ENCODE assay signal across 22 cellular contexts in genomic region chr9:107333363-107333762, GRCh38.
"Had no signal": no experiment of that assay in that cellular context is flagged by ENCODE, and none has a peak within 500 bp of the region (broad histone marks: within the 10 kb centered on the region; RNA-seq: fewer than 3 reads in every experiment).

No MANE protein-coding gene starts in this region.

- H3K27ac ChIP-seq: adrenal gland, coronary artery, prostate gland, skin epidermis, suprapubic skin had no signal

- H3K27ac Mint-ChIP-seq: activated T-helper 1 cell treated with anti-CD3 and anti-CD28 coated beads, Interleukin-12 subunit alpha, Interleukin-12 subunit beta, Interleukin-2, Interleukin-4 antibody, amounts not matched to agents 30 ng/mL and 10 ng/mL and 1 ng/mL, durations not matched to agents 14 hours and 24 hours and 36 hours; stimulated activated naive CD8-positive, alpha-beta T cell treated with anti-CD3 and anti-CD28 coated beads, Interleukin-15, Interleukin-2, amounts not matched to agents 100 ng/mL and 50 ng/mL, for 24 hours; T-helper 1 cell treated with Interleukin-12 subunit alpha and Interleukin-12 subunit beta and Interleukin-4 antibody, amounts not matched to agents 30 μg/mL and 1 μg/mL, for 36 hours had no signal

- DNase-seq: activated CD4-positive, alpha-beta T cell treated with anti-CD3 and anti-CD28 coated beads for 4 hours; activated CD8-positive, alpha-beta memory T cell treated with anti-CD3 and anti-CD28 coated beads, Interleukin-2, amount 50 U/mL, for 48 hours; activated naive CD4-positive, alpha-beta T cell treated with Interleukin-2 at 50 U/mL for 16 hours; adrenal gland; central memory CD4-positive, alpha-beta T cell; effector CD4-positive, alpha-beta T cell; foreskin fibroblast; left ventricle myocardium inferior; mesenchymal stem cell; nephron progenitor cell; occipital lobe; right cardiac atrium; stimulated activated CD4-positive, alpha-beta T cell treated with anti-CD3 and anti-CD28 coated beads, Interleukin-15, amount 100 ng/mL, for 24 hours; stimulated activated CD4-positive, alpha-beta T cell treated with anti-CD3 and anti-CD28 coated beads, Interleukin-4, amount 100 ng/mL, for 24 hours; trophoblast cell had no signal

- H3K4me3 ChIP-seq: adrenal gland, coronary artery, left ventricle myocardium inferior, prostate gland, skin epidermis, suprapubic skin had no signal

- H3K27me3 ChIP-seq: adrenal gland, suprapubic skin had no signal

- H3K9me3 ChIP-seq: adrenal gland, left ventricle myocardium inferior, prostate gland, suprapubic skin had no signal

- H3K27me3 Mint-ChIP-seq: stimulated activated naive CD8-positive, alpha-beta T cell treated with anti-CD3 and anti-CD28 coated beads, Interleukin-15, Interleukin-2, amounts not matched to agents 100 ng/mL and 50 ng/mL, for 24 hours had no signal

- H3K4me3 Mint-ChIP-seq: activated T-helper 1 cell treated with anti-CD3 and anti-CD28 coated beads, Interleukin-12 subunit alpha, Interleukin-12 subunit beta, Interleukin-2, Interleukin-4 antibody, amounts not matched to agents 30 ng/mL and 10 ng/mL and 1 ng/mL, durations not matched to agents 14 hours and 24 hours and 36 hours; nephron progenitor cell; stimulated activated naive CD8-positive, alpha-beta T cell treated with anti-CD3 and anti-CD28 coated beads, Interleukin-15, Interleukin-2, amounts not matched to agents 100 ng/mL and 50 ng/mL, for 24 hours; T-helper 1 cell treated with Interleukin-12 subunit alpha and Interleukin-12 subunit beta and Interleukin-4 antibody, amounts not matched to agents 30 μg/mL and 1 μg/mL, for 36 hours had no signal

- H3K9me3 Mint-ChIP-seq: activated T-helper 1 cell treated with anti-CD3 and anti-CD28 coated beads, Interleukin-12 subunit alpha, Interleukin-12 subunit beta, Interleukin-2, Interleukin-4 antibody, amounts not matched to agents 30 ng/mL and 10 ng/mL and 1 ng/mL, durations not matched to agents 14 hours and 24 hours and 36 hours; nephron progenitor cell; stimulated activated naive CD8-positive, alpha-beta T cell treated with anti-CD3 and anti-CD28 coated beads, Interleukin-15, Interleukin-2, amounts not matched to agents 100 ng/mL and 50 ng/mL, for 24 hours; T-helper 1 cell treated with Interleukin-12 subunit alpha and Interleukin-12 subunit beta and Interleukin-4 antibody, amounts not matched to agents 30 μg/mL and 1 μg/mL, for 36 hours had no signal
